Comparison of ENCODE assay signal across 7 cellular contexts in the genomic region with DNA sequence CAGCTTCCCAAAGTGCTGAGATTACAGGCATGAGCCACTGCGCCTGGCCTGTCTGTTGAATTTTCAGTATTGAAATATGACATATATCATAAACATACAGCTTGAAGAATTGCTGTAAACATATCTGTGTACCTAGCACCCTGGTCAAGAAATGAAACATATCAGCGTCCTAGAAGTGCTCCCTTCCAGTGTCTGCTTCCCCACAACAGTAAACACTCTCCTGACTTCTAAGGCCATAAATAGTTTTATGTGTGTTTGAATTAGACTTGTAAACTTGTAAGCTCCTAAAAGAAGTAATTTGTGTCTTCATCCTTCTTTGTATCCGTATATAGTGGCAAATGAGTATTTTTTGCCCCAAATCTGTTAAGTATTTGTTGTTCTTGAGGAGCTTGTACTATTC.
"Had no signal": no experiment of that assay in that cellular context is flagged by ENCODE, and none has a peak within 500 bp of the region (broad histone marks: within the 10 kb centered on the region; RNA-seq: fewer than 3 reads in every experiment).

No MANE protein-coding gene starts in this region.

- H3K9ac ChIP-seq: GM23248 had no signal

- H3K27ac ChIP-seq: GM23248 had no signal

- H3K9me3 ChIP-seq: HAP-1 had no signal

- H3K36me3 ChIP-seq: HAP-1 had no signal

- DNase-seq: GM23248, GOT3, H7, IMR-90 had no signal

- H2AFZ ChIP-seq: GM23248 had no signal

- ATAC-seq: HCT116, K562 had no signal

- H3K4me3 ChIP-seq: GM23248, HAP-1, K562 had no signal

- H3K4me1 ChIP-seq: HAP-1 had no signal
